16 cellular contexts compared by ENCODE assay signal in the genomic region with DNA sequence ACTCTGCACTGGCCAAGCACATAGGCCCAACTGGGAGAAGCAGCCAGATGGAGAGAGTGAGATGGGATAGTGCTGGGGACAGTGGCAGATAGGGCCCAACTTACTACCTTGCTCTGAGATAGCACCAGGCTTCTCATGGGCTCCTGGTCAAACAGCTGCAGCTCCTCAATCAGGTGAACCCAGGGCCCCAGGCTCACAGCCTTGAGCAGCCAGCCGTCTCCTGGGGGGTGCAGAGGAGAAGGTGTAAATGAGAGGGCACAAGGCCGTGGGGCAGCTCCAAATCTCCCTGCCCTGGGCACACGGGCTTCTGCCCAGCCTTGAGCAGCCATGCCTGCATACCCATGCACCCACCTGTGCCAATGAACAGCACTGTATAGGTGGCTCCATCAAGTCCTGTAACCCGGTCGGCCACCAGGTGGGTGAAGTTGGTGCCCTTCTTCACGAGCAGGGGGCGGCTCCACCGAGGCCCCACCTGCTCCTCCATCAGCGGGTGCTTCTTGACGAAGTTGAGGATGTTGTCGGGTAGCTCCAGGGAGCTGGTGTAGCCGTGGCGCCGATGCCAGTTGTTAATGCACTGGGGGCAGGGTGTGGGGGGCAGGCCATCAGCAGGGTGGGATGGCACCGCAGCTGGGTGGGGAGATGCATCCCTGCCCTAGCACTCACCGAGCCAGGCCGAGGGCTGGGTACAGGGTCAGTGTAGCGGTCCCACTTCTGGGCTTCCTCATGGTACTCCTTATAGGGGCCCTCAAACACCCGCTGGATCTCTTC.
"Had no signal": no experiment of that assay in that cellular context is flagged by ENCODE, and none has a peak within 500 bp of the region (broad histone marks: within the 10 kb centered on the region; RNA-seq: fewer than 3 reads in every experiment).

No MANE protein-coding gene starts in this region.

- H3K4me3 ChIP-seq: left lung, mucosa of descending colon, thyroid gland, vagina had no signal

- ATAC-seq: mucosa of descending colon; naive thymus-derived CD4-positive, alpha-beta T cell; WTC11 had no signal

- H3K27ac Mint-ChIP-seq: activated naive CD8-positive, alpha-beta T cell treated with anti-CD3 and anti-CD28 coated beads, Interleukin-2, amount 10 ng/mL, durations not matched to agents 7 days and 5 days; dendritic cell treated with granulocyte-macrophage colony-stimulating factor and Interleukin-4, amounts not matched to agents 40 ng/mL and 50 ng/mL, for 4 days; progenitor cell of endocrine pancreas; WTC11 had no signal

- DNase-seq: activated CD4-positive, alpha-beta T cell treated with anti-CD3 and anti-CD28 coated beads for 48 hours; activated naive CD8-positive, alpha-beta T cell treated with anti-CD3 and anti-CD28 coated beads, Interleukin-2, amount 10 ng/mL, durations not matched to agents 7 days and 5 days; erythroblast; left lung; mucosa of descending colon; naive thymus-derived CD4-positive, alpha-beta T cell; occipital lobe; stimulated activated CD4-positive, alpha-beta T cell treated with anti-CD3 and anti-CD28 coated beads, Interleukin-12 subunit alpha, Interleukin-12 subunit beta, amount 100 ng/mL, for 4 hours; stimulated activated CD4-positive, alpha-beta T cell treated with anti-CD3 and anti-CD28 coated beads, Interleukin-2, amount 100 ng/mL, for 24 hours; T-helper 2 cell had no signal

- H3K27me3 Mint-ChIP-seq: naive thymus-derived CD4-positive, alpha-beta T cell; progenitor cell of endocrine pancreas had no signal

- H3K9me3 Mint-ChIP-seq: activated naive CD8-positive, alpha-beta T cell treated with anti-CD3 and anti-CD28 coated beads, Interleukin-2, amount 10 ng/mL, durations not matched to agents 7 days and 5 days; dendritic cell treated with granulocyte-macrophage colony-stimulating factor and Interleukin-4, amounts not matched to agents 40 ng/mL and 50 ng/mL, for 4 days; WTC11 had no signal

- H3K9me3 ChIP-seq: breast epithelium, left lung, mucosa of descending colon, thyroid gland, vagina had no signal

- H3K36me3 ChIP-seq: breast epithelium had no signal

- H3K27ac ChIP-seq: left lung, thyroid gland, vagina had no signal

- H3K27me3 ChIP-seq: breast epithelium, thyroid gland, vagina had no signal

- H3K4me3 Mint-ChIP-seq: activated naive CD8-positive, alpha-beta T cell treated with anti-CD3 and anti-CD28 coated beads, Interleukin-2, amount 10 ng/mL, durations not matched to agents 7 days and 5 days; dendritic cell treated with granulocyte-macrophage colony-stimulating factor and Interleukin-4, amounts not matched to agents 40 ng/mL and 50 ng/mL, for 4 days; naive thymus-derived CD4-positive, alpha-beta T cell; WTC11 had no signal
